23 cellular contexts compared by ENCODE assay signal in genomic region chr14:24910408-24910986, GRCh38.
"Had no signal": no experiment of that assay in that cellular context is flagged by ENCODE, and none has a peak within 500 bp of the region (broad histone marks: within the 10 kb centered on the region; RNA-seq: fewer than 3 reads in every experiment).

No MANE protein-coding gene starts in this region.

- H3K4me3 Mint-ChIP-seq: naive thymus-derived CD4-positive, alpha-beta T cell; natural killer cell treated with Interleukin-12 subunit alpha and Interleukin-12 subunit beta and Interleukin-15 and Interleukin-18, amount 100 ng/mL, for 72 hours; stimulated activated memory B cell treated with anti-CD40 and anti-IgM and Interleukin-4, amounts not matched to agents 10 μg/mL and 1 μg/mL and 100 μg/mL, for 72 hours; stimulated activated naive CD8-positive, alpha-beta T cell treated with anti-CD3 and anti-CD28 coated beads, Interleukin-15, amount 100 ng/mL, for 72 hours; type B pancreatic cell had no signal

- H3K4me1 ChIP-seq: uterus had no signal

- H3K9me3 Mint-ChIP-seq: natural killer cell treated with Interleukin-12 subunit alpha and Interleukin-12 subunit beta and Interleukin-15 and Interleukin-18, amount 100 ng/mL, for 72 hours; stimulated activated memory B cell treated with anti-CD40 and anti-IgM and Interleukin-4, amounts not matched to agents 10 μg/mL and 1 μg/mL and 100 μg/mL, for 72 hours; stimulated activated naive CD8-positive, alpha-beta T cell treated with anti-CD3 and anti-CD28 coated beads, Interleukin-15, amount 100 ng/mL, for 72 hours; type B pancreatic cell had no signal

- H3K36me3 Mint-ChIP-seq: naive thymus-derived CD4-positive, alpha-beta T cell; natural killer cell treated with Interleukin-12 subunit alpha and Interleukin-12 subunit beta and Interleukin-15 and Interleukin-18, amount 100 ng/mL, for 72 hours; stimulated activated memory B cell treated with anti-CD40 and anti-IgM and Interleukin-4, amounts not matched to agents 10 μg/mL and 1 μg/mL and 100 μg/mL, for 72 hours had no signal

- ATAC-seq: naive thymus-derived CD4-positive, alpha-beta T cell; natural killer cell treated with Interleukin-12 subunit alpha and Interleukin-12 subunit beta and Interleukin-15 and Interleukin-18, amount 100 ng/mL, for 72 hours; sciatic nerve; stimulated activated naive CD8-positive, alpha-beta T cell treated with anti-CD3 and anti-CD28 coated beads, Interleukin-15, amount 100 ng/mL, for 72 hours had no signal

- H3K9me3 ChIP-seq: left ventricle myocardium inferior, mucosa of descending colon, ovary, right atrium auricular region, tibial nerve, uterus had no signal

- H3K27me3 ChIP-seq: ovary, right atrium auricular region, tibial nerve, uterus had no signal

- DNase-seq: islet precursor cell; left ventricle myocardium inferior; midbrain; naive thymus-derived CD4-positive, alpha-beta T cell; ovary; stimulated activated CD4-positive, alpha-beta T cell treated with anti-CD3 and anti-CD28 coated beads, Interleukin-1b, Interleukin-23, amount 100 ng/mL, for 48 hours; stimulated activated CD4-positive, alpha-beta T cell treated with anti-CD3 and anti-CD28 coated beads, Interleukin-2, amount 100 ng/mL, for 48 hours; stimulated activated CD4-positive, alpha-beta T cell treated with anti-CD3 and anti-CD28 coated beads, Interleukin-4, amount 100 ng/mL, for 4 hours; stimulated activated CD8-positive, alpha-beta memory T cell treated with anti-CD3 and anti-CD28 coated beads, Interleukin-4, amount 100 ng/mL, for 48 hours; stimulated activated naive CD4-positive, alpha-beta T cell treated with Interleukin-2 at 50 U/mL for 16 hours; stimulated activated naive CD8-positive, alpha-beta T cell treated with anti-CD3 and anti-CD28 coated beads, Interleukin-15, amount 100 ng/mL, for 72 hours; substantia nigra; uterus had no signal

- H3K36me3 ChIP-seq: left ventricle myocardium inferior, ovary, right atrium auricular region, tibial nerve, uterus had no signal

- H3K4me3 ChIP-seq: left ventricle myocardium inferior, lung, mucosa of descending colon, ovary, right atrium auricular region, skin epidermis, tibial nerve, uterus had no signal

- H3K27me3 Mint-ChIP-seq: progenitor cell of endocrine pancreas, type B pancreatic cell had no signal

- H3K27ac Mint-ChIP-seq: naive thymus-derived CD4-positive, alpha-beta T cell; natural killer cell treated with Interleukin-12 subunit alpha and Interleukin-12 subunit beta and Interleukin-15 and Interleukin-18, amount 100 ng/mL, for 72 hours; progenitor cell of endocrine pancreas; stimulated activated memory B cell treated with anti-CD40 and anti-IgM and Interleukin-4, amounts not matched to agents 10 μg/mL and 1 μg/mL and 100 μg/mL, for 72 hours; type B pancreatic cell had no signal

- H3K27ac ChIP-seq: ovary, right atrium auricular region, uterus had no signal

- H3K4me1 Mint-ChIP-seq: stimulated activated memory B cell treated with anti-CD40 and anti-IgM and Interleukin-4, amounts not matched to agents 10 μg/mL and 1 μg/mL and 100 μg/mL, for 72 hours; stimulated activated naive CD8-positive, alpha-beta T cell treated with anti-CD3 and anti-CD28 coated beads, Interleukin-15, amount 100 ng/mL, for 72 hours had no signal
